ENCODE assay signal across 17 cellular contexts in genomic region chr20:46648903-46649649, GRCh38. TPM values are rescaled to one million over a fixed set of nuclear protein-coding genes. Genes with fewer than 3 reads are reported as not detected.
DNase-seq lines count a peak whose midpoint lies in the region; ATAC-seq and TF ChIP-seq lines count a peak whose summit lies in the region.
"Had no signal": no experiment of that assay in that cellular context is flagged by ENCODE, and none has a peak within 500 bp of the region (broad histone marks: within the 10 kb centered on the region; RNA-seq: fewer than 3 reads in every experiment).

No MANE protein-coding gene starts in this region.

- POLR2A ChIA-PET in OCI-LY7 (lab: Charles Lee) = interaction anchor here (0.7 kb wide), 1 partner anchor 55 kb away, joined by 3 read pairs; no protein-coding TSS in a partner anchor

- no peaks in the 10 kb centered on the region for H3K9me3 Mint-ChIP-seq in natural killer cell treated with Interleukin-12 subunit alpha and Interleukin-12 subunit beta and Interleukin-15 and Interleukin-18, amount 100 ng/mL, for 72 hours

- DNase-seq in NCI-H748 (lab: John Stamatoyannopoulos, UW; ENCODE audit: unreplicated experiment) (peak; percentile 3), NCI-H748 treated with DMSO at 0.1 percent for 48 hours (lab: John Stamatoyannopoulos, UW) (no peak), OCI-LY7 (ENCODE audit: low spot score) (peak; percentile 10), hippocampal formation (lab: John Stamatoyannopoulos, UW) (peak; percentile 6 to 23), tibial nerve (ENCODE audit: low spot score in 2 of 2) (no peak), GM23248 (no peak), heart right ventricle (no peak)
- no peak for DNase-seq in natural killer cell treated with Interleukin-12 subunit alpha and Interleukin-12 subunit beta and Interleukin-15 and Interleukin-18, amount 100 ng/mL, for 72 hours (ENCODE audit: low spot score)
- DNase-seq: activated CD8-positive, alpha-beta memory T cell treated with anti-CD3 and anti-CD28 coated beads, Interleukin-2, amount 50 U/mL, for 48 hours; activated naive CD4-positive, alpha-beta T cell treated with Interleukin-2 at 50 U/mL for 16 hours; body of pancreas; esophagus squamous epithelium; left ventricle myocardium superior; naive B cell; Peyer's patch had no signal

- peaks cover 0 to 3% of the 10 kb centered on the region in 2 donors for H3K4me1 Mint-ChIP-seq in natural killer cell treated with Interleukin-12 subunit alpha and Interleukin-12 subunit beta and Interleukin-15 and Interleukin-18, amount 100 ng/mL, for 72 hours (ENCODE audit: low read depth in 2 of 2)
- H3K4me1 Mint-ChIP-seq: CD14-positive monocyte had no signal

- H3K4me2 ChIP-seq in OCI-LY7 (ENCODE audit: low read length) (no peak overlapping the region), GM23248 (ENCODE audit: unreplicated experiment) (no peak overlapping the region)

- WGBS in tibial nerve, 2 donors = 59 to 64% methylated on average over 8 of the region's 8 CpGs
- WGBS in GM23248 (ENCODE audit: low coverage in 1 of 2, low lambda C conversion rate in 2 of 2, missing lambda C conversion rate in 2 of 2), 2 experiments = 91 to 92% methylated on average over 8 of the region's 8 CpGs
- WGBS in heart right ventricle, 2 donors = 58 to 64% methylated on average over 8 of the region's 8 CpGs

- H3K79me2 ChIP-seq in OCI-LY7 (ENCODE audit: insufficient read depth, low read depth, low read length) (no peaks in the 10 kb centered on the region), GM23248 (ENCODE audit: insufficient read depth) (no peaks in the 10 kb centered on the region)

- H3K36me3 ChIP-seq in OCI-LY7 (ENCODE audit: insufficient read depth, low read length) = no peaks in the 10 kb centered on the region
- no peaks in the 10 kb centered on the region for H3K36me3 ChIP-seq in tibial nerve
- no peaks in the 10 kb centered on the region for H3K36me3 ChIP-seq in GM23248 (ENCODE audit: low read depth)
- H3K36me3 ChIP-seq in heart right ventricle = no peaks in the 10 kb centered on the region
- H3K36me3 ChIP-seq: esophagus squamous epithelium, Peyer's patch had no signal

- intact Hi-C loops in OCI-LY7 (cut with micrococcal nuclease; ENCODE audit: unreplicated experiment) = no loop called here
- intact Hi-C loops in heart right ventricle (cut with DNase I) = no loop called here

- H3K9ac ChIP-seq in GM23248 = no peak overlapping the region

- H3K4me1 ChIP-seq in OCI-LY7 (ENCODE audit: insufficient read depth, low read length, poor library complexity, severe bottlenecking) = no peaks in the 10 kb centered on the region
- peaks cover 0 to 7% (median 0%) of the 10 kb centered on the region in 4 donors for H3K4me1 ChIP-seq in tibial nerve
- no peaks in the 10 kb centered on the region for H3K4me1 ChIP-seq in GM23248 (ENCODE audit: insufficient read depth)
- H3K4me1 ChIP-seq in heart right ventricle = no peaks in the 10 kb centered on the region
- H3K4me1 ChIP-seq: body of pancreas, Peyer's patch had no signal

- no peaks in the 10 kb centered on the region for H3K36me3 Mint-ChIP-seq in natural killer cell treated with Interleukin-12 subunit alpha and Interleukin-12 subunit beta and Interleukin-15 and Interleukin-18, amount 100 ng/mL, for 72 hours

- H3K27me3 ChIP-seq in tibial nerve (peaks cover 0 to 32% of the 10 kb centered on the region in 2 donors), GM23248 (replicated peaks; ENCODE audit: insufficient read depth) (peaks cover 8% of the 10 kb centered on the region; the same call in 1 of the 2 replicates), heart right ventricle (peaks cover 4 to 45% (median 30%) of the 10 kb centered on the region in 7 donors)
- H3K27me3 ChIP-seq: body of pancreas had no signal

- no peak for ATAC-seq in natural killer cell treated with Interleukin-12 subunit alpha and Interleukin-12 subunit beta and Interleukin-15 and Interleukin-18, amount 100 ng/mL, for 72 hours
- ATAC-seq in heart right ventricle = no peak
- ATAC-seq: body of pancreas, left ventricle myocardium superior had no signal

- H3K9me2 ChIP-seq in OCI-LY7 (ENCODE audit: insufficient read depth, low read length) = no peaks in the 10 kb centered on the region
- H3K9me2 ChIP-seq in GM23248 (ENCODE audit: insufficient read depth) = peaks cover under 1% of the 10 kb centered on the region; the same call in 1 of the 2 replicates

- CTCF ChIA-PET in OCI-LY7 (lab: Charles Lee; ENCODE audit: unreplicated experiment) = no interaction called here

- H3K9me3 ChIP-seq in OCI-LY7 (ENCODE audit: low read length) (no peaks in the 10 kb centered on the region), tibial nerve (no peaks in the 10 kb centered on the region), GM23248 (ENCODE audit: low read depth) (no peaks in the 10 kb centered on the region), heart right ventricle (no peaks in the 10 kb centered on the region)
- H3K9me3 ChIP-seq: body of pancreas, esophagus squamous epithelium, Peyer's patch had no signal

- no TSS peak for BruUV-seq in OCI-LY7 (replicated peaks; lab: Mats Ljungman, UMichigan)

- H3K27ac ChIP-seq in OCI-LY7 (ENCODE audit: low read depth, low read length, poor library complexity, severe bottlenecking) = no peak overlapping the region
- peak overlapping the region in 3 of 4 donors; percentile 15 to 80 (median 19) for H3K27ac ChIP-seq in tibial nerve
- no peak overlapping the region for H3K27ac ChIP-seq in GM23248
- no peak overlapping the region for H3K27ac ChIP-seq in heart right ventricle
- H3K27ac ChIP-seq: body of pancreas, esophagus squamous epithelium, Peyer's patch had no signal

- H3K27me3 Mint-ChIP-seq in natural killer cell treated with Interleukin-12 subunit alpha and Interleukin-12 subunit beta and Interleukin-15 and Interleukin-18, amount 100 ng/mL, for 72 hours = peaks cover 30% of the 10 kb centered on the region in 2 donors

- no peak overlapping the region for H2AFZ ChIP-seq in OCI-LY7 (ENCODE audit: low read length)
- H2AFZ ChIP-seq in GM23248 = no peak overlapping the region

- in situ Hi-C loops in GM23248 (cut with MboI) = no loop called here

- no peak for TF ChIP-seq CTCF in OCI-LY7 (conservative IDR thresholded peaks at IDR 0.05; ENCODE audit: low read length)
- no peak for TF ChIP-seq CTCF in tibial nerve (IDR thresholded peaks at IDR 0.05)
- no peak for TF ChIP-seq CTCF in heart right ventricle (IDR thresholded peaks at IDR 0.05)

- TF ChIP-seq EP300 in tibial nerve (IDR thresholded peaks at IDR 0.05) = no peak

- H3K27ac Mint-ChIP-seq in natural killer cell treated with Interleukin-12 subunit alpha and Interleukin-12 subunit beta and Interleukin-15 and Interleukin-18, amount 100 ng/mL, for 72 hours = no peak overlapping the region
- H3K27ac Mint-ChIP-seq: CD14-positive monocyte, naive B cell had no signal

- no peaks in the 10 kb centered on the region for H3F3A ChIP-seq in GM23248 (ENCODE audit: insufficient read depth)

- no peak for TF ChIP-seq POLR2A in tibial nerve (IDR thresholded peaks at IDR 0.05)

- no peak overlapping the region for H3K4me3 Mint-ChIP-seq in natural killer cell treated with Interleukin-12 subunit alpha and Interleukin-12 subunit beta and Interleukin-15 and Interleukin-18, amount 100 ng/mL, for 72 hours
- H3K4me3 Mint-ChIP-seq: naive B cell had no signal

- H3K4me3 ChIP-seq in OCI-LY7 (ENCODE audit: low read depth, low read length, poor library complexity, severe bottlenecking) (no peak overlapping the region), tibial nerve (no peak overlapping the region), GM23248 (no peak overlapping the region), heart right ventricle (no peak overlapping the region)
- H3K4me3 ChIP-seq: body of pancreas, esophagus squamous epithelium, Peyer's patch had no signal

- H4K20me1 ChIP-seq in OCI-LY7 (ENCODE audit: insufficient read depth, low read length) = no peaks in the 10 kb centered on the region
- H4K20me1 ChIP-seq in GM23248 (ENCODE audit: insufficient read depth) = no peaks in the 10 kb centered on the region

RNA-seq across cellular contexts. Expression of gene SLC13A3, which starts 2.2 kb away (rescaled TPM):
- not detected in 2 replicates for total RNA-seq in OCI-LY7 (2014; rRNA removed; shearing (Covaris generic))
- total RNA-seq in OCI-LY7 (2022) = not detected in 2 replicates
- 10 to 100 TPM in 2 of 4 donors, 1 to 10 TPM in 2; 5.7 to 11.6 (median 9.3) TPM for total RNA-seq in tibial nerve
- under 1 TPM; 0.47 to 0.55 TPM for total RNA-seq in natural killer cell treated with Interleukin-12 subunit alpha and Interleukin-12 subunit beta and Interleukin-15 and Interleukin-18, amount 100 ng/mL, for 72 hours
- 0.89 and 2.4 TPM in 2 replicates for total RNA-seq in GM23248 (2014; rRNA removed; shearing (Covaris generic))
- polyA plus RNA-seq in GM23248 (2016; fragmentation: Nextera tagmentation; extraction: Ambion mirVana) = 2.3 and 4.6 TPM in 2 replicates
- total RNA-seq in heart right ventricle = 1 to 10 TPM in 1 of 10 donors, under 1 TPM in 9; 0.13 to 1.2 (median 0.60) TPM
- polyA plus RNA-seq in heart right ventricle = under 1 TPM; 0.29 to 0.61 TPM
- total RNA-seq: A172 had no signal
- polyA plus RNA-seq: CD14-positive monocyte had no signal

RNA-seq across cellular contexts. Expression of gene TP53RK, which starts 40.2 kb away (rescaled TPM):
- total RNA-seq in OCI-LY7 (2014; rRNA removed; shearing (Covaris generic)) = 25.2 and 32.9 TPM in 2 replicates
- total RNA-seq in OCI-LY7 (2022) (18.6 and 19.7 TPM in 2 replicates), tibial nerve (10 to 100 TPM; 16.8 to 24.5 (median 21.9) TPM), heart right ventricle (1 to 10 TPM; 3.5 to 7.3 (median 6.4) TPM)
- 10 to 100 TPM; 14.1 to 16.8 TPM for total RNA-seq in natural killer cell treated with Interleukin-12 subunit alpha and Interleukin-12 subunit beta and Interleukin-15 and Interleukin-18, amount 100 ng/mL, for 72 hours
- 20.1 and 24.1 TPM in 2 replicates for total RNA-seq in GM23248 (2014; rRNA removed; shearing (Covaris generic))
- polyA plus RNA-seq in GM23248 (2016; fragmentation: Nextera tagmentation; extraction: Ambion mirVana) (23.6 and 24.0 TPM in 2 replicates), heart right ventricle (1 to 10 TPM; 6.9 to 7.8 TPM)

Comparison
In these comparisons a context has a peak if more than half of its experiments do, and no peak if none do; other contexts are left out.
1. DNase-seq: peak in NCI-H748 (single experiment), OCI-LY7 (single experiment) and hippocampal formation (2 of 2); none in NCI-H748 treated with DMSO at 0.1 percent for 48 hours (single experiment), tibial nerve (0 of 2), natural killer cell treated with Interleukin-12 subunit alpha and Interleukin-12 subunit beta and Interleukin-15 and Interleukin-18, amount 100 ng/mL, for 72 hours (single experiment), GM23248 (single experiment) and heart right ventricle (0 of 2).
2. H3K27ac ChIP-seq: peak in tibial nerve (3 of 4); none in OCI-LY7 (single experiment), GM23248 (single experiment) and heart right ventricle (0 of 10).